26 cellular contexts compared by ENCODE assay signal in the genomic region with DNA sequence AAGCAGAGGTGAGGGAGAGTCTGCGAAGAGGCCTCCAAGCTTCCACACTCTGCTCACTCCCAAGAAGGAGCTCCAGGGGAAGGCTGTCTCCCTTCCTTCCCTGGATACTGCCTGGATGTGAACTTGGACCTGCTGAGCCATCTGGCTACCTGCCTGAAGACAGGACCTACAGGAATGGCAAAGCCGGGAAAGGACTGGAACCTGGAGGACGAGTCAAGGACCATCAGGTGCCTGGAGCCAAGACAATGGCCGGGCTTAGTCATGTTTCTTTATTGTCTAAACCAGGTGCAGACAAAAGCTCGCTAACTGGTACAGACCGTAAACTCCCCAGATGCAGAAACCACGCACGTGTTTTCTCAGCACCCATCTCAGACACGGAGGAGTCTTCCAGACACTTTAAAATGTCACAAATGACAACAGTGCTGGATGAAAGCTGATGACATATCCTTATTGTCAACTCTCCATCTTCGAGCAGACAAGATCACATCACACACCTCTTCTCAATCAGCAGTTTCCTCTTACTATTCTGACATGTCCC. TPM values are rescaled to one million over a fixed set of nuclear protein-coding genes. Genes with fewer than 3 reads are reported as not detected.
A peak's percentile ranks its signal among the peaks of the same experiment; 100 is the strongest.
DNase-seq lines count a peak whose midpoint lies in the region; ATAC-seq and TF ChIP-seq lines count a peak whose summit lies in the region.
"Had no signal": no experiment of that assay in that cellular context is flagged by ENCODE, and none has a peak within 500 bp of the region (broad histone marks: within the 10 kb centered on the region; RNA-seq: fewer than 3 reads in every experiment).

No MANE protein-coding gene starts in this region.

- no peak overlapping the region for H3K4me3 Mint-ChIP-seq in activated CD4-positive, alpha-beta T cell treated with anti-CD3 and anti-CD28 coated beads for 36 hours
- no peak overlapping the region for H3K4me3 Mint-ChIP-seq in activated CD4-positive, alpha-beta T cell treated with anti-CD3 and anti-CD28 coated beads, Interleukin-2, amount 10 ng/mL, durations not matched to agents 24 days and 14 days
- H3K4me3 Mint-ChIP-seq in WTC11 = no peak overlapping the region
- H3K4me3 Mint-ChIP-seq: activated CD4-positive, alpha-beta T cell treated with anti-CD3 and anti-CD28 coated beads, Interleukin-2, amount 10 ng/mL, durations not matched to agents 7 days and 5 days; activated naive CD8-positive, alpha-beta T cell treated with anti-CD3 and anti-CD28 coated beads for 36 hours; activated T-helper 1 cell treated with anti-CD3 and anti-CD28 coated beads, Interleukin-12 subunit alpha, Interleukin-12 subunit beta, Interleukin-2, Interleukin-4 antibody, amounts not matched to agents 30 ng/mL and 10 ng/mL and 1 ng/mL, durations not matched to agents 14 hours and 24 hours and 36 hours; B cell; stimulated activated naive CD8-positive, alpha-beta T cell treated with anti-CD3 and anti-CD28 coated beads, Interleukin-15, amount 100 ng/mL, for 72 hours had no signal

- ATAC-seq in activated CD4-positive, alpha-beta T cell treated with anti-CD3 and anti-CD28 coated beads for 36 hours = peak; percentile 46
- ATAC-seq in WTC11 = no peak
- no peak for ATAC-seq in GM19035 (IDR thresholded peaks at IDR 0.05; ENCODE audit: unreplicated experiment)
- ATAC-seq in GM19463 (IDR thresholded peaks at IDR 0.05; ENCODE audit: unreplicated experiment) = no peak
- ATAC-seq in HG03196 (IDR thresholded peaks at IDR 0.05; ENCODE audit: unreplicated experiment) = no peak

- H3K27ac Mint-ChIP-seq in activated CD4-positive, alpha-beta T cell treated with anti-CD3 and anti-CD28 coated beads for 36 hours = no peak overlapping the region
- no peak overlapping the region for H3K27ac Mint-ChIP-seq in activated CD4-positive, alpha-beta T cell treated with anti-CD3 and anti-CD28 coated beads, Interleukin-2, amount 10 ng/mL, durations not matched to agents 24 days and 14 days
- 0 out of 2 replicates have a peak overlapping the region, but pooled peaks have one; percentile 2 for H3K27ac Mint-ChIP-seq in WTC11
- H3K27ac Mint-ChIP-seq: activated naive CD8-positive, alpha-beta T cell treated with anti-CD3 and anti-CD28 coated beads for 36 hours; activated T-helper 1 cell treated with anti-CD3 and anti-CD28 coated beads, Interleukin-12 subunit alpha, Interleukin-12 subunit beta, Interleukin-2, Interleukin-4 antibody, amounts not matched to agents 30 ng/mL and 10 ng/mL and 1 ng/mL, durations not matched to agents 14 hours and 24 hours and 36 hours; B cell; progenitor cell of endocrine pancreas; stimulated activated naive CD8-positive, alpha-beta T cell treated with anti-CD3 and anti-CD28 coated beads, Interleukin-15, amount 100 ng/mL, for 72 hours had no signal

- peak overlapping the region; percentile 54 for H3K9ac ChIP-seq in KMS-11

- H3K4me2 ChIP-seq in KMS-11 = peak overlapping the region; percentile 59

- peaks cover 7% of the 10 kb centered on the region for H3K36me3 Mint-ChIP-seq in activated CD4-positive, alpha-beta T cell treated with anti-CD3 and anti-CD28 coated beads for 36 hours (ENCODE audit: low read depth)
- H3K36me3 Mint-ChIP-seq in activated CD4-positive, alpha-beta T cell treated with anti-CD3 and anti-CD28 coated beads, Interleukin-2, amount 10 ng/mL, durations not matched to agents 24 days and 14 days (ENCODE audit: low read depth) = peaks cover 6% of the 10 kb centered on the region
- no peaks in the 10 kb centered on the region for H3K36me3 Mint-ChIP-seq in WTC11
- H3K36me3 Mint-ChIP-seq: activated naive CD8-positive, alpha-beta T cell treated with anti-CD3 and anti-CD28 coated beads for 36 hours had no signal

- H3K36me3 ChIP-seq in KMS-11 (ENCODE audit: insufficient read depth) = no peaks in the 10 kb centered on the region
- H3K36me3 ChIP-seq in spleen = peaks cover 0 to 33% (median 0%) of the 10 kb centered on the region in 6 donors

- WGBS in spleen, 5 donors = 72 to 87% (median 84%) methylated on average over 10 of the region's 10 CpGs

- peak overlapping the region; percentile 87 for H3K27ac ChIP-seq in KMS-11
- no peak overlapping the region for H3K27ac ChIP-seq in spleen
- H3K27ac ChIP-seq: ascending aorta, HL-60, sigmoid colon, SK-N-MC, upper lobe of left lung had no signal

- no peaks in the 10 kb centered on the region for H3K27me3 ChIP-seq in KMS-11 (ENCODE audit: insufficient read depth, low read depth)
- H3K27me3 ChIP-seq in spleen (replicated peaks in 1 of 7) = no peaks in the 10 kb centered on the region
- H3K27me3 ChIP-seq: ascending aorta, sigmoid colon, upper lobe of left lung had no signal

- intact Hi-C loops in activated CD4-positive, alpha-beta T cell treated with anti-CD3 and anti-CD28 coated beads for 36 hours (cut with DNase I, micrococcal nuclease) = no loop called here
- intact Hi-C loops in activated CD4-positive, alpha-beta T cell treated with anti-CD3 and anti-CD28 coated beads, Interleukin-2, amount 10 ng/mL, durations not matched to agents 24 days and 14 days (cut with micrococcal nuclease) = no loop called here
- intact Hi-C loops in spleen (cut with DNase I; ENCODE audit: low total_unique reads) = no loop called here

- POLR2A ChIA-PET in activated CD4-positive, alpha-beta T cell treated with anti-CD3 and anti-CD28 coated beads for 36 hours (lab: Charles Lee) = no interaction called here
- POLR2A ChIA-PET in WTC11 (lab: Charles Lee) = no interaction called here

- no peak for TF ChIP-seq POLR2A in spleen (IDR thresholded peaks at IDR 0.05)

- TF ChIP-seq CTCF in KMS-11 (conservative IDR thresholded peaks at IDR 0.05; ENCODE audit: low read depth, low read length) = no peak
- no peak for TF ChIP-seq CTCF in WTC11 (IDR thresholded peaks at IDR 0.05)
- no peak for TF ChIP-seq CTCF in spleen (IDR thresholded peaks at IDR 0.05 in 8 of 11, conservative IDR thresholded peaks at IDR 0.05 in 3 of 11)

- no peaks in the 10 kb centered on the region for H3K9me3 Mint-ChIP-seq in activated CD4-positive, alpha-beta T cell treated with anti-CD3 and anti-CD28 coated beads for 36 hours (ENCODE audit: low read depth)
- H3K9me3 Mint-ChIP-seq in activated CD4-positive, alpha-beta T cell treated with anti-CD3 and anti-CD28 coated beads, Interleukin-2, amount 10 ng/mL, durations not matched to agents 24 days and 14 days = no peaks in the 10 kb centered on the region
- no peaks in the 10 kb centered on the region for H3K9me3 Mint-ChIP-seq in WTC11
- H3K9me3 Mint-ChIP-seq: activated CD4-positive, alpha-beta T cell treated with anti-CD3 and anti-CD28 coated beads, Interleukin-2, amount 10 ng/mL, durations not matched to agents 7 days and 5 days; activated naive CD8-positive, alpha-beta T cell treated with anti-CD3 and anti-CD28 coated beads for 36 hours; activated T-helper 1 cell treated with anti-CD3 and anti-CD28 coated beads, Interleukin-12 subunit alpha, Interleukin-12 subunit beta, Interleukin-2, Interleukin-4 antibody, amounts not matched to agents 30 ng/mL and 10 ng/mL and 1 ng/mL, durations not matched to agents 14 hours and 24 hours and 36 hours; stimulated activated naive CD8-positive, alpha-beta T cell treated with anti-CD3 and anti-CD28 coated beads, Interleukin-15, amount 100 ng/mL, for 72 hours had no signal

- H2AFZ ChIP-seq in KMS-11 (ENCODE audit: low read depth) = peak overlapping the region; percentile 25

- H3K4me3 ChIP-seq in KMS-11 (IDR thresholded peaks at IDR 0.05; ENCODE audit: insufficient read depth, low read depth, low read length) (no peak overlapping the region), spleen (no peak overlapping the region)
- H3K4me3 ChIP-seq: ascending aorta, sigmoid colon, SK-N-MC, upper lobe of left lung had no signal

- no peaks in the 10 kb centered on the region for H3K27me3 Mint-ChIP-seq in activated CD4-positive, alpha-beta T cell treated with anti-CD3 and anti-CD28 coated beads for 36 hours
- no peaks in the 10 kb centered on the region for H3K27me3 Mint-ChIP-seq in activated CD4-positive, alpha-beta T cell treated with anti-CD3 and anti-CD28 coated beads, Interleukin-2, amount 10 ng/mL, durations not matched to agents 24 days and 14 days
- H3K27me3 Mint-ChIP-seq in WTC11 (ENCODE audit: low read depth) = no peaks in the 10 kb centered on the region
- H3K27me3 Mint-ChIP-seq: activated CD4-positive, alpha-beta T cell treated with anti-CD3 and anti-CD28 coated beads, Interleukin-2, amount 10 ng/mL, durations not matched to agents 7 days and 5 days; activated naive CD8-positive, alpha-beta T cell treated with anti-CD3 and anti-CD28 coated beads for 36 hours; progenitor cell of endocrine pancreas; stimulated activated naive CD8-positive, alpha-beta T cell treated with anti-CD3 and anti-CD28 coated beads, Interleukin-15, amount 100 ng/mL, for 72 hours had no signal

- CTCF ChIA-PET in activated CD4-positive, alpha-beta T cell treated with anti-CD3 and anti-CD28 coated beads for 36 hours (lab: Charles Lee) = no interaction called here
- CTCF ChIA-PET in WTC11 (lab: Charles Lee) = no interaction called here

- peaks cover 8% of the 10 kb centered on the region; the same call in 1 of the 2 replicates for H3K79me2 ChIP-seq in KMS-11 (ENCODE audit: insufficient read depth, low read depth)

- H3K4me1 ChIP-seq in KMS-11 (ENCODE audit: low read depth, poor library complexity, severe bottlenecking) = peaks cover 67% of the 10 kb centered on the region
- peaks cover 0 to 35% (median 3%) of the 10 kb centered on the region in 6 donors for H3K4me1 ChIP-seq in spleen

- no peaks in the 10 kb centered on the region for H3K9me3 ChIP-seq in spleen
- H3K9me3 ChIP-seq: ascending aorta, Caco-2, sigmoid colon, upper lobe of left lung had no signal

- DNase-seq in activated CD4-positive, alpha-beta T cell treated with anti-CD3 and anti-CD28 coated beads for 36 hours = peak; percentile 24
- no peak for DNase-seq in activated CD4-positive, alpha-beta T cell treated with anti-CD3 and anti-CD28 coated beads, Interleukin-2, amount 10 ng/mL, durations not matched to agents 24 days and 14 days
- DNase-seq in WTC11 (ENCODE audit: low spot score) = no peak
- DNase-seq in spleen = peak; percentile 5
- DNase-seq: activated CD4-positive, alpha-beta T cell treated with anti-CD3 and anti-CD28 coated beads, Interleukin-2, amount 10 ng/mL, durations not matched to agents 7 days and 5 days; activated naive CD8-positive, alpha-beta T cell treated with anti-CD3 and anti-CD28 coated beads for 36 hours; central memory CD4-positive, alpha-beta T cell; HCEC 1CT; kidney; mammary epithelial cell; NCI-H1105 treated with DMSO at 0.1 percent for 48 hours; NCI-H2171 treated with DMSO at 0.1 percent for 48 hours; sigmoid colon; stimulated activated naive CD8-positive, alpha-beta T cell treated with anti-CD3 and anti-CD28 coated beads, Interleukin-15, amount 100 ng/mL, for 72 hours; upper lobe of left lung had no signal

- H3K4me1 Mint-ChIP-seq in activated CD4-positive, alpha-beta T cell treated with anti-CD3 and anti-CD28 coated beads for 36 hours = peaks cover 32% of the 10 kb centered on the region
- H3K4me1 Mint-ChIP-seq in activated CD4-positive, alpha-beta T cell treated with anti-CD3 and anti-CD28 coated beads, Interleukin-2, amount 10 ng/mL, durations not matched to agents 24 days and 14 days = peaks cover 15% of the 10 kb centered on the region
- peaks cover 34% of the 10 kb centered on the region for H3K4me1 Mint-ChIP-seq in WTC11

- H4K20me1 ChIP-seq in KMS-11 (ENCODE audit: insufficient read depth) = no peaks in the 10 kb centered on the region

RNA-seq across cellular contexts. Expression of a gene that starts 12.1 kb away (rescaled TPM):
- total RNA-seq in activated CD4-positive, alpha-beta T cell treated with anti-CD3 and anti-CD28 coated beads for 36 hours = 1 to 10 TPM; 6.4 to 9.8 TPM
- 13.5 and 14.5 TPM in 2 replicates for total RNA-seq in activated CD4-positive, alpha-beta T cell treated with anti-CD3 and anti-CD28 coated beads, Interleukin-2, amount 10 ng/mL, durations not matched to agents 24 days and 14 days
- total RNA-seq in WTC11 (2021) (23.4 to 28.3 TPM (median 27.3 TPM) in 3 replicates), spleen (10 to 100 TPM; 17.0 to 29.6 (median 21.6) TPM)
- polyA plus RNA-seq in spleen = 10 to 100 TPM; 17.7 to 25.4 (median 25.1) TPM

RNA-seq across cellular contexts. Expression of a gene that starts 30.4 kb away (rescaled TPM):
- total RNA-seq in activated CD4-positive, alpha-beta T cell treated with anti-CD3 and anti-CD28 coated beads for 36 hours = 10 to 100 TPM; 41.9 to 45.4 TPM
- 78.2 and 92.3 TPM in 2 replicates for total RNA-seq in activated CD4-positive, alpha-beta T cell treated with anti-CD3 and anti-CD28 coated beads, Interleukin-2, amount 10 ng/mL, durations not matched to agents 24 days and 14 days
- 54.5 to 67.3 TPM (median 62.0 TPM) in 3 replicates for total RNA-seq in WTC11 (2021)
- total RNA-seq in spleen = 10 to 100 TPM; 58.3 to 87.9 (median 72.6) TPM
- polyA plus RNA-seq in spleen = 10 to 100 TPM in 2 of 3 donors, 1 to 10 TPM in 1; 9.5 to 11.3 (median 10.1) TPM

Comparison
In these comparisons a context has a peak if more than half of its experiments do, and no peak if none do; other contexts are left out.
1. DNase-seq: peak in activated CD4-positive, alpha-beta T cell treated with anti-CD3 and anti-CD28 coated beads for 36 hours (single experiment) and spleen (single experiment); none in activated CD4-positive, alpha-beta T cell treated with anti-CD3 and anti-CD28 coated beads, Interleukin-2, amount 10 ng/mL, durations not matched to agents 24 days and 14 days (single experiment) and WTC11 (single experiment).